In the genomic region with DNA sequence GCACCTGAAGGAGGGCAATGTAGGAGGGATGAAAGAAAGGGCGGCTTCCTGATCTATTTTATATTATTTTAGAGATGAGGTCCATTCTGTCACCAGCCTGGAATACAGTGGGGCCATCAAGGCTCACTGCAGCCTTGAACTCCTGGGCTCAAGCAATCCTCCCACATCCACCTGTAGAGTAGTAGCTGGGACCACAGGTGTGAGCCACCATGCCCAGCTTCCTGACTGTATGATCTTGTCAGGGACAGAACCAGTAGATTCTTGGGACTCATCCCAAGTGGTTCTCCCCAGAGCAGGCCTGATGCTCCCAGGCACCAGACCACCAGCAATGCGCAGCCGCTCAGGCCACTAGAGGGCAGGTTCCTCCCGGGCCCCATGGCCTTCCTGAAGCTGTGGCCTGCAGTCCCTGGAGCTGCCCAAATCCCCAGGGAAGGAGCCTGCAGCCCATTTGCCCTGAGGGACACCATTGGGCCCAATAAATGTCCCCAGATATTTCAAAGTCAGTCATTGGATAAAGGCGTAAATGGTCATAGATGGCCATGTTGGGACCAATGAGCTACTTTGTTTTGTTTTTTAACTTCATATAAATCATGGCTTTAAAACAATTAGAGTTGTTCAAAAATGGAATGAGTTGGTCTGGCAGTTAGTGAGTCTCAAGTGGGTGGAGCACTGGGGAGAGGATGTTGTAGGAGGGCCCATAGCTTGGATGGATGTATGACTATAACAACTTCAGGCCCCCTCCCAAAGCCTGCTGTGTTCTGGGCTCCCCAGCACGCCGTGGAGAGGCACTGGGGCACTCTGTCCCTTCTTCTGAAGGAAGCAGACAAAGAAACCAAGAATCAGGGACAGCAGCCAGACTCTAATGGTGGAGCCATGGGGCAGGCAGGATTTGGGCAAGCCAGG, we compare ENCODE assay signal across 8 cellular contexts. TPM values are rescaled to one million over a fixed set of nuclear protein-coding genes. Genes with fewer than 3 reads are reported as not detected.
DNase-seq lines count a peak whose midpoint lies in the region; ATAC-seq and TF ChIP-seq lines count a peak whose summit lies in the region.

No MANE protein-coding gene starts in this region.

- no peaks in the 10 kb centered on the region for H3K27me3 Mint-ChIP-seq in nephron (ENCODE audit: low read depth)

- H3K4me1 Mint-ChIP-seq in nephron = peaks cover 37% of the 10 kb centered on the region

- 72% methylated on average over 6 of the region's 7 CpGs for WGBS in esophagus muscularis mucosa

- intact Hi-C loops in esophagus muscularis mucosa (cut with DNase I) = no loop called here

- ATAC-seq in HG02623 (IDR thresholded peaks at IDR 0.05; ENCODE audit: unreplicated experiment) (no peak), GM18870 (IDR thresholded peaks at IDR 0.05; ENCODE audit: unreplicated experiment) (no peak)

- peaks cover 55% of the 10 kb centered on the region for H3K36me3 Mint-ChIP-seq in nephron (ENCODE audit: low read depth)

- TF ChIP-seq CTCF in esophagus muscularis mucosa (IDR thresholded peaks at IDR 0.05) = peak; percentile 53 to 64 (median 57)
- peak; percentile 71 to 74 (median 72) for TF ChIP-seq CTCF in nephron (IDR thresholded peaks at IDR 0.05; ENCODE audit: unreplicated experiment in 3 of 3)

- peak overlapping the region; percentile 20 to 59 (median 52) for H3K27ac Mint-ChIP-seq in nephron

- H3K36me3 ChIP-seq in esophagus muscularis mucosa = peaks cover 0 to 36% (median 5%) of the 10 kb centered on the region in 4 donors

- H3K4me1 ChIP-seq in esophagus muscularis mucosa = peaks cover 0 to 25% (median 12%) of the 10 kb centered on the region in 4 donors

- H3K9me3 Mint-ChIP-seq in nephron = no peaks in the 10 kb centered on the region

- H3K27ac ChIP-seq in esophagus muscularis mucosa (replicated peaks in 1 of 4) = no peak overlapping the region

- H3K4me3 Mint-ChIP-seq in nephron = no peak overlapping the region

- H3K27me3 ChIP-seq in esophagus muscularis mucosa = no peaks in the 10 kb centered on the region

- H3K9me3 ChIP-seq in esophagus muscularis mucosa = no peaks in the 10 kb centered on the region

- H3K4me3 ChIP-seq in esophagus muscularis mucosa = no peak overlapping the region

- no peak for TF ChIP-seq POLR2A in esophagus muscularis mucosa (IDR thresholded peaks at IDR 0.05; ENCODE audit: low read depth)

- TF ChIP-seq EP300 in esophagus muscularis mucosa (IDR thresholded peaks at IDR 0.05) = no peak

- DNase-seq in SHP77 (lab: John Stamatoyannopoulos, UW) (peak; percentile 41 to 43), SHP77 treated with DMSO at 0.1 percent for 48 hours (lab: John Stamatoyannopoulos, UW) (no peak), NCI-H1105 treated with DMSO at 0.1 percent for 48 hours (lab: John Stamatoyannopoulos, UW) (peak; percentile 46), esophagus muscularis mucosa (ENCODE audit: extremely low spot score) (no peak)
- peak; percentile 60 for DNase-seq in activated CD4-positive, alpha-beta T cell treated with anti-CD3 and anti-CD28 coated beads for 48 hours

RNA-seq across cellular contexts. Expression of a gene that starts 44.7 kb away (rescaled TPM):
- total RNA-seq in esophagus muscularis mucosa = under 1 TPM in 2 of 4 donors, not detected in 2; 0.39 to 0.83 TPM

Comparison
In these comparisons a context has a peak if more than half of its experiments do, and no peak if none do; other contexts are left out.
1. DNase-seq: peak in SHP77 (2 of 2), NCI-H1105 treated with DMSO at 0.1 percent for 48 hours (single experiment) and activated CD4-positive, alpha-beta T cell treated with anti-CD3 and anti-CD28 coated beads for 48 hours (single experiment); none in SHP77 treated with DMSO at 0.1 percent for 48 hours (single experiment) and esophagus muscularis mucosa (single experiment).